Comparison of ENCODE assay signal across 1 cellular context in genomic region chr1:6594977-6595740, GRCh38.
TF ChIP-seq lines count a peak whose summit lies in the region.

No MANE protein-coding gene starts in this region.

TF ChIP-seq in K562, 482 proteins besides CTCF, POLR2A, EP300 and RAD21:
- TF ChIP-seq CBX5 (IDR thresholded peaks at IDR 0.05; ENCODE audit: borderline replicate concordance, low read depth) (no peak), PHTF2 (CRISPR knock-in tag; IDR thresholded peaks at IDR 0.05) (peak; percentile 25; the same call in 1 of the 2 replicates)
